ENCODE assay signal across 10 cellular contexts in genomic region chr7:36961691-36962090, GRCh38.
"Had no signal": no experiment of that assay in that cellular context is flagged by ENCODE, and none has a peak within 500 bp of the region (broad histone marks: within the 10 kb centered on the region; RNA-seq: fewer than 3 reads in every experiment).

No MANE protein-coding gene starts in this region.

- H3K27me3 ChIP-seq: adrenal gland, body of pancreas, gastroesophageal sphincter, pancreas had no signal

- DNase-seq: activated CD8-positive, alpha-beta memory T cell treated with anti-CD3 and anti-CD28 coated beads, Interleukin-2, amount 50 U/mL, for 48 hours; activated CD8-positive, alpha-beta T cell treated with anti-CD3 and anti-CD28 coated beads, Interleukin-2, amount 10 ng/mL, durations not matched to agents 7 days and 5 days; adrenal gland; body of pancreas; cerebellar nuclear complex; left ventricle myocardium inferior; pancreas had no signal

- H3K27ac ChIP-seq: adrenal gland, body of pancreas, gastroesophageal sphincter, left ventricle myocardium inferior, pancreas, thoracic aorta, VCaP had no signal

- H3K36me3 ChIP-seq: adrenal gland, gastroesophageal sphincter, left ventricle myocardium inferior, pancreas, thoracic aorta had no signal

- H3K4me3 ChIP-seq: adrenal gland, body of pancreas, gastroesophageal sphincter, left ventricle myocardium inferior, pancreas, thoracic aorta had no signal

- ATAC-seq: activated CD8-positive, alpha-beta T cell treated with anti-CD3 and anti-CD28 coated beads, Interleukin-2, amount 10 ng/mL, durations not matched to agents 7 days and 5 days; body of pancreas; gastroesophageal sphincter had no signal
